In genomic region chr1:218374972-218375371, GRCh38 we compare ENCODE assay signal across 15 cellular contexts. TPM values are rescaled to one million over a fixed set of nuclear protein-coding genes. Genes with fewer than 3 reads are reported as not detected.
DNase-seq lines count a peak whose midpoint lies in the region; ATAC-seq, FAIRE-seq and TF ChIP-seq lines count a peak whose summit lies in the region.
"Had no signal": no experiment of that assay in that cellular context is flagged by ENCODE, and none has a peak within 500 bp of the region (broad histone marks: within the 10 kb centered on the region; RNA-seq: fewer than 3 reads in every experiment).

No MANE protein-coding gene starts in this region.

- H3K9me3 ChIP-seq in osteoblast (ENCODE audit: low read depth, low read length): no peaks in the 10 kb centered on the region
- H3K9me3 ChIP-seq: BE2C, MG63 had no signal

- H3K27ac ChIP-seq in epithelial cell of prostate (peak overlapping the region; percentile 5), osteoblast (ENCODE audit: low read depth, low read length) (peak overlapping the region; percentile 88)

- no peak for ATAC-seq in GM18498 (IDR thresholded peaks at IDR 0.05; ENCODE audit: unreplicated experiment)
- ATAC-seq in HG03432 (IDR thresholded peaks at IDR 0.05; ENCODE audit: unreplicated experiment): no peak
- ATAC-seq in GM19324 (IDR thresholded peaks at IDR 0.05; ENCODE audit: low FRiP score, unreplicated experiment): no peak
- no peak for ATAC-seq in GM18870 (IDR thresholded peaks at IDR 0.05; ENCODE audit: unreplicated experiment)

- CTCF ChIA-PET in Calu3 (lab: Charles Lee): no interaction called here

- H3K4me1 Mint-ChIP-seq in Calu3 (ENCODE audit: low read depth, unreplicated experiment): peaks cover 81% of the 10 kb centered on the region

- intact Hi-C loops in Calu3 (cut with micrococcal nuclease; ENCODE audit: unreplicated experiment): loop anchor here (2.0 kb wide), 2 partner anchors 26 to 106 kb away; no protein-coding TSS in a partner anchor

- H3K4me3 ChIP-seq in osteoblast (ENCODE audit: insufficient read depth, low read length): no peak overlapping the region
- H3K4me3 ChIP-seq: MG63 had no signal

- H3K36me3 Mint-ChIP-seq in Calu3 (ENCODE audit: insufficient read depth, unreplicated experiment): peaks cover 35% of the 10 kb centered on the region

- peaks cover 47% of the 10 kb centered on the region for H3K79me2 ChIP-seq in osteoblast (ENCODE audit: insufficient read depth, low read length)

- peak overlapping the region; percentile 62 for H3K4me2 ChIP-seq in osteoblast (ENCODE audit: insufficient read depth, low read length)

- BruUV-seq in Calu3 (replicated peaks; lab: Mats Ljungman, UMichigan): no TSS peak

- H3K27ac Mint-ChIP-seq in Calu3 (ENCODE audit: unreplicated experiment): peak overlapping the region; percentile 83

- H3K4me1 ChIP-seq in osteoblast (ENCODE audit: insufficient read depth, low read length): peaks cover 47% of the 10 kb centered on the region
- H3K4me1 ChIP-seq: BE2C had no signal

- no peaks in the 10 kb centered on the region for H3K27me3 Mint-ChIP-seq in Calu3 (ENCODE audit: unreplicated experiment)

- H2AFZ ChIP-seq in osteoblast (ENCODE audit: low read length): no peak overlapping the region

- H3K9me3 Mint-ChIP-seq in Calu3 (ENCODE audit: low read depth, unreplicated experiment): peaks cover 2% of the 10 kb centered on the region
- H3K9me3 Mint-ChIP-seq: neural crest cell had no signal

- no peaks in the 10 kb centered on the region for H3K27me3 ChIP-seq in osteoblast (ENCODE audit: insufficient read depth, low read length)
- H3K27me3 ChIP-seq: BE2C, MG63 had no signal

- H3K36me3 ChIP-seq in osteoblast (ENCODE audit: insufficient read depth, low read length): no peaks in the 10 kb centered on the region
- H3K36me3 ChIP-seq: BE2C, MG63 had no signal

- peak; percentile 83 for FAIRE-seq in RCC 7860 (lab: Jason Lieb, UNC)

- TF ChIP-seq CTCF in Calu3 (IDR thresholded peaks at IDR 0.05; ENCODE audit: unreplicated experiment): no peak
- TF ChIP-seq CTCF in osteoblast (IDR thresholded peaks at IDR 0.05; ENCODE audit: extremely low read depth, low read depth, low read length): no peak

- no peaks in the 10 kb centered on the region for H4K20me1 ChIP-seq in osteoblast (ENCODE audit: insufficient read depth, low read length)

- DNase-seq in Calu3 (peak; percentile 34), RCC 7860 (ENCODE audit: low spot score) (peak; percentile 60), epithelial cell of prostate (ENCODE audit: low read depth, low spot score) (peak; percentile 27), osteoblast (ENCODE audit: insufficient read length, low spot score, missing footprints) (no peak)
- DNase-seq: activated CD4-positive, alpha-beta T cell treated with anti-CD3 and anti-CD28 coated beads, Interleukin-2, amount 50 U/mL, for 48 hours; activated naive CD4-positive, alpha-beta T cell treated with anti-CD3 and anti-CD28 coated beads, Interleukin-2, amount 50 U/mL, for 16 hours; BE2C; effector CD8-positive, alpha-beta T cell; MG63; NCI-H446 treated with DMSO at 0.1 percent for 48 hours had no signal

- H3K4me3 Mint-ChIP-seq in Calu3 (ENCODE audit: low read depth, unreplicated experiment): peak overlapping the region; percentile 5
- H3K4me3 Mint-ChIP-seq: neural crest cell had no signal

RNA-seq across cellular contexts. Expression of gene TGFB2, which starts 29.8 kb away (rescaled TPM):
- total RNA-seq in Calu3 (2022) (32.2 and 37.6 TPM in 2 replicates), osteoblast (12.7 and 13.4 TPM in 2 replicates)
